8 cellular contexts compared by ENCODE assay signal in the genomic region with DNA sequence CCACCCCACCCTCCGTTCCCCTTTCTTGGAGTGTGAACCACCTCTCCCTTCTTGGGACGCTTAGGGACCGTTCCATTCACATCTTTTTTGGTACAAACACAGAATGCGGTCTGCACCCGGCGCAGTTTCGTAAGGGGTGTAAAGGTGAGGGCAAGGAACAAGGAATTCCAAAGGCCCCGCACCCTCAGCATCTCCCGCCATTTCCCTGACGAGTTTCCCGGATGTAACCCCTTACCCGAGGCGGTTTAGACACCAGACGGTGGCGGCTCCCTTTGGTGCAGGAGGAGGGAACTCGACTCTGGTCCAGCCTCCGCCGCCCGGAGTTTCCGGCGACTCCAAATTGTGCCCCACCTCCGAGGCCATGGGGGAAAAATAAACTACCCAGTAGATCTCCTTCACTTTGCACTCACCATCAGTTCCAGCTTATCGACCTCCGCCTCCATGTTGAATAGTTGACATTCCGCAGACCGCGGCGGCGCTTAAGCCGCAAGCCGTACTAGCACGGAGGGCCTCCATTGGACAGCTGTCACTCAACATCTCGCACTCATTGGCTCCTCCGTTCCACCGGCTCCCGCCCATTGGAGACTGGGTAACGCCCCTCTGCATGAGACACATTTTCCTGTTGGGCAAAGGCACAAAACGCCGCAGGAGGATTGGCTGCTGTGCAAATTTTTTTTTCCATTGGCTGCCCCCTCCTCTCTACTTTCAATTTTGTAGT. TPM values are rescaled to one million over a fixed set of nuclear protein-coding genes. Genes with fewer than 3 reads are reported as not detected.
DNase-seq lines count a peak whose midpoint lies in the region; ATAC-seq and TF ChIP-seq lines count a peak whose summit lies in the region.

A gene with protein sequence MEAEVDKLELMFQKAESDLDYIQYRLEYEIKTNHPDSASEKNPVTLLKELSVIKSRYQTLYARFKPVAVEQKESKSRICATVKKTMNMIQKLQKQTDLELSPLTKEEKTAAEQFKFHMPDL (minus strand): TSS at position 466 of the 718 bp plus-strand sequence. CDS start 23 bp downstream, at position 443.

- intact Hi-C loops in heart right ventricle (cut with DNase I), result loop anchor here in 4 of 10 donors (1.0 to 10.0 kb wide), 5 partner anchors 48 to 637 kb away; partner anchors contain the start of genes TRIM37 (in 4 of the 4) and SMG8 (in 1 of the 4)
- intact Hi-C loops in uterus (cut with DNase I; ENCODE audit: low total_unique reads), result no loop called here

- H3K9me3 ChIP-seq in HAP-1 (no peaks in the 10 kb centered on the region), MG63 (no peaks in the 10 kb centered on the region), heart right ventricle (no peaks in the 10 kb centered on the region), uterus (no peaks in the 10 kb centered on the region)

- H3K9me3 Mint-ChIP-seq in activated naive CD8-positive, alpha-beta T cell treated with anti-CD3 and anti-CD28 coated beads for 36 hours, result no peaks in the 10 kb centered on the region

- H3K27me3 ChIP-seq in HAP-1 (ENCODE audit: low read depth) (no peaks in the 10 kb centered on the region), MG63 (no peaks in the 10 kb centered on the region), heart right ventricle (no peaks in the 10 kb centered on the region), uterus (no peaks in the 10 kb centered on the region)

- DNase-seq in G401 (ENCODE audit: low spot score) (no peak), HAP-1 (ENCODE audit: low spot score in 2 of 2) (peak in 1 of 2 experiments; percentile 99), MG63 (peak; percentile 98), SKM-1 (lab: John Stamatoyannopoulos, UW; ENCODE audit: unreplicated experiment) (peak; percentile 100), heart right ventricle (peak; percentile 93 to 98), putamen (ENCODE audit: low spot score) (peak; percentile 100), uterus (peak; percentile 95 to 96)
- peak; percentile 97 for DNase-seq in activated naive CD8-positive, alpha-beta T cell treated with anti-CD3 and anti-CD28 coated beads for 36 hours

- in situ Hi-C loops in G401 (cut with HindIII; ENCODE audit: low sequenced_read_pairs), result no loop called here
- in situ Hi-C loops in HAP-1 (cut with MboI; ENCODE audit: low sequenced_read_pairs), result no loop called here

- H3K27ac Mint-ChIP-seq in activated naive CD8-positive, alpha-beta T cell treated with anti-CD3 and anti-CD28 coated beads for 36 hours, result no peak within 1 kb of the TSS

- peaks cover 16% of the 10 kb centered on the region for H3K4me1 Mint-ChIP-seq in activated naive CD8-positive, alpha-beta T cell treated with anti-CD3 and anti-CD28 coated beads for 36 hours

- H3K4me1 ChIP-seq in HAP-1 (peaks cover 54% of the 10 kb centered on the region), heart right ventricle (peaks cover 0 to 49% (median 28%) of the 10 kb centered on the region in 9 donors), uterus (no peaks in the 10 kb centered on the region)

- no peaks in the 10 kb centered on the region for H3K27me3 Mint-ChIP-seq in activated naive CD8-positive, alpha-beta T cell treated with anti-CD3 and anti-CD28 coated beads for 36 hours

- no peak within 1 kb of the TSS for H3K4me3 Mint-ChIP-seq in activated naive CD8-positive, alpha-beta T cell treated with anti-CD3 and anti-CD28 coated beads for 36 hours

- H3K27ac ChIP-seq in heart right ventricle (peak within 1 kb of the TSS; percentile 46 to 92 (median 88)), uterus (peak within 1 kb of the TSS; percentile 84 to 86)

- H3K4me3 ChIP-seq in HAP-1, result peak within 1 kb of the TSS; percentile 90
- peak within 1 kb of the TSS; percentile 77 for H3K4me3 ChIP-seq in MG63
- H3K4me3 ChIP-seq in heart right ventricle, result peak within 1 kb of the TSS; percentile 44 to 93 (median 80)
- peak within 1 kb of the TSS; percentile 56 to 65 for H3K4me3 ChIP-seq in uterus

- peak; percentile 95 to 98 (median 97) for ATAC-seq in heart right ventricle

- peak; percentile 16 to 22 for TF ChIP-seq POLR2A in uterus (IDR thresholded peaks at IDR 0.05)

- H3K36me3 ChIP-seq in HAP-1 (replicated peaks) (no peaks in the 10 kb centered on the region), MG63 (peaks cover 17% of the 10 kb centered on the region), heart right ventricle (no peaks in the 10 kb centered on the region), uterus (no peaks in the 10 kb centered on the region)

- no peak for TF ChIP-seq CTCF in heart right ventricle (IDR thresholded peaks at IDR 0.05)
- TF ChIP-seq CTCF in uterus (IDR thresholded peaks at IDR 0.05), result peak in 1 of 4 experiments; percentile 19

- H3K36me3 Mint-ChIP-seq in activated naive CD8-positive, alpha-beta T cell treated with anti-CD3 and anti-CD28 coated beads for 36 hours, result peaks cover 10% of the 10 kb centered on the region

- 0% methylated on average over 39 of the region's 39 CpGs for WGBS in heart right ventricle, 2 donors

RNA-seq across cellular contexts. Expression of the gene that starts here (rescaled TPM):
- 163 and 181 TPM in 2 replicates for total RNA-seq in G401 (2014; rRNA removed; shearing (Covaris generic))
- 118 and 230 TPM in 2 replicates for total RNA-seq in MG63 (2014; rRNA removed; shearing (Covaris generic); ENCODE audit: low replicate concordance)
- 10 to 100 TPM; 68.9 to 85.4 TPM for total RNA-seq in activated naive CD8-positive, alpha-beta T cell treated with anti-CD3 and anti-CD28 coated beads for 36 hours
- total RNA-seq in heart right ventricle (10 to 100 TPM; 28.0 to 46.4 (median 35.6) TPM), uterus (10 to 100 TPM; 20.6 to 99.8 (median 33.0) TPM)
- 10 to 100 TPM; 29.2 to 34.0 TPM for polyA plus RNA-seq in heart right ventricle
